In genomic region chr1:24903560-24903954, GRCh38 we compare ENCODE assay signal across 17 cellular contexts. TPM values are rescaled to one million over a fixed set of nuclear protein-coding genes. Genes with fewer than 3 reads are reported as not detected.
A peak's percentile ranks its signal among the peaks of the same experiment; 100 is the strongest.
DNase-seq lines count a peak whose midpoint lies in the region; ATAC-seq and TF ChIP-seq lines count a peak whose summit lies in the region.
"Had no signal": no experiment of that assay in that cellular context is flagged by ENCODE, and none has a peak within 500 bp of the region (broad histone marks: within the 10 kb centered on the region; RNA-seq: fewer than 3 reads in every experiment).

No MANE protein-coding gene starts in this region.

- no peak overlapping the region for H3K9ac ChIP-seq in SK-N-MC (ENCODE audit: insufficient read length)

- peaks cover 26% of the 10 kb centered on the region for H3K4me1 Mint-ChIP-seq in activated CD8-positive, alpha-beta memory T cell treated with anti-CD3 and anti-CD28 coated beads, Interleukin-2, amount 10 ng/mL, durations not matched to agents 7 days and 5 days
- H3K4me1 Mint-ChIP-seq in immature natural killer cell (peaks cover 76 to 84% of the 10 kb centered on the region in 2 donors), mesothelial cell of epicardium (no peaks in the 10 kb centered on the region)
- peaks cover 49 to 66% of the 10 kb centered on the region in 2 donors for H3K4me1 Mint-ChIP-seq in stimulated activated naive B cell treated with anti-CD40 and anti-IgM and Interleukin-4, amounts not matched to agents 10 μg/mL and 1 μg/mL and 100 μg/mL, for 72 hours

- H3K36me3 Mint-ChIP-seq in activated CD8-positive, alpha-beta memory T cell treated with anti-CD3 and anti-CD28 coated beads, Interleukin-2, amount 10 ng/mL, durations not matched to agents 7 days and 5 days = peaks cover 62% of the 10 kb centered on the region
- H3K36me3 Mint-ChIP-seq in immature natural killer cell = peaks cover 19 to 47% (median 23%) of the 10 kb centered on the region in 3 donors
- peaks cover 45 to 72% of the 10 kb centered on the region in 2 donors for H3K36me3 Mint-ChIP-seq in stimulated activated naive B cell treated with anti-CD40 and anti-IgM and Interleukin-4, amounts not matched to agents 10 μg/mL and 1 μg/mL and 100 μg/mL, for 72 hours
- H3K36me3 Mint-ChIP-seq in mesothelial cell of epicardium = no peaks in the 10 kb centered on the region

- ATAC-seq in activated CD8-positive, alpha-beta memory T cell treated with anti-CD3 and anti-CD28 coated beads, Interleukin-2, amount 10 ng/mL, durations not matched to agents 7 days and 5 days = no peak
- no peak for ATAC-seq in stimulated activated naive B cell treated with anti-CD40 and anti-IgM and Interleukin-4, amounts not matched to agents 10 μg/mL and 1 μg/mL and 100 μg/mL, for 72 hours (replicated peaks)
- ATAC-seq: PC-3 had no signal

- H3K4me3 ChIP-seq in SK-N-MC = no peak overlapping the region
- H3K4me3 ChIP-seq: ascending aorta, thyroid gland had no signal

- H3K9me3 Mint-ChIP-seq in activated CD8-positive, alpha-beta memory T cell treated with anti-CD3 and anti-CD28 coated beads, Interleukin-2, amount 10 ng/mL, durations not matched to agents 7 days and 5 days (ENCODE audit: low read depth) = no peaks in the 10 kb centered on the region
- H3K9me3 Mint-ChIP-seq in immature natural killer cell (no peaks in the 10 kb centered on the region), mesothelial cell of epicardium (peaks cover 5% of the 10 kb centered on the region)
- H3K9me3 Mint-ChIP-seq in stimulated activated naive B cell treated with anti-CD40 and anti-IgM and Interleukin-4, amounts not matched to agents 10 μg/mL and 1 μg/mL and 100 μg/mL, for 72 hours = no peaks in the 10 kb centered on the region

- peak overlapping the region; percentile 25; the same call in 1 of the 2 replicates for H3K27ac ChIP-seq in SK-N-MC
- H3K27ac ChIP-seq: ascending aorta, thyroid gland had no signal

- CTCF ChIA-PET in activated CD8-positive, alpha-beta memory T cell treated with anti-CD3 and anti-CD28 coated beads, Interleukin-2, amount 10 ng/mL, durations not matched to agents 7 days and 5 days (lab: Charles Lee) = interaction anchor here (1.1 kb wide), 1 partner anchor 56 kb away, joined by 4 read pairs; no protein-coding TSS in a partner anchor

- no peak overlapping the region for H3K4me3 Mint-ChIP-seq in activated CD8-positive, alpha-beta memory T cell treated with anti-CD3 and anti-CD28 coated beads, Interleukin-2, amount 10 ng/mL, durations not matched to agents 7 days and 5 days
- peak overlapping the region in 2 of 5 donors; percentile 9 to 12 for H3K4me3 Mint-ChIP-seq in immature natural killer cell
- no peak overlapping the region for H3K4me3 Mint-ChIP-seq in stimulated activated naive B cell treated with anti-CD40 and anti-IgM and Interleukin-4, amounts not matched to agents 10 μg/mL and 1 μg/mL and 100 μg/mL, for 72 hours
- H3K4me3 Mint-ChIP-seq in mesothelial cell of epicardium = no peak overlapping the region

- H3K27ac Mint-ChIP-seq in activated CD8-positive, alpha-beta memory T cell treated with anti-CD3 and anti-CD28 coated beads, Interleukin-2, amount 10 ng/mL, durations not matched to agents 7 days and 5 days = peak overlapping the region; percentile 15
- H3K27ac Mint-ChIP-seq in immature natural killer cell (peak overlapping the region; percentile 77 to 100 (median 82)), mesothelial cell of epicardium (no peak overlapping the region)
- H3K27ac Mint-ChIP-seq in stimulated activated naive B cell treated with anti-CD40 and anti-IgM and Interleukin-4, amounts not matched to agents 10 μg/mL and 1 μg/mL and 100 μg/mL, for 72 hours = peak overlapping the region; percentile 69

- H3K27me3 Mint-ChIP-seq in activated CD8-positive, alpha-beta memory T cell treated with anti-CD3 and anti-CD28 coated beads, Interleukin-2, amount 10 ng/mL, durations not matched to agents 7 days and 5 days = no peaks in the 10 kb centered on the region
- H3K27me3 Mint-ChIP-seq in immature natural killer cell (ENCODE audit: low read depth in 3 of 3) = peaks cover 55 to 88% (median 83%) of the 10 kb centered on the region in 3 donors
- no peaks in the 10 kb centered on the region for H3K27me3 Mint-ChIP-seq in stimulated activated naive B cell treated with anti-CD40 and anti-IgM and Interleukin-4, amounts not matched to agents 10 μg/mL and 1 μg/mL and 100 μg/mL, for 72 hours
- H3K27me3 Mint-ChIP-seq in mesothelial cell of epicardium (ENCODE audit: low read depth) = peaks cover 13% of the 10 kb centered on the region

- no peaks in the 10 kb centered on the region for H3K9me3 ChIP-seq in SK-N-MC (ENCODE audit: low read depth, low read length)
- H3K9me3 ChIP-seq: ascending aorta, thyroid gland had no signal

- TF ChIP-seq CTCF in mesothelial cell of epicardium (IDR thresholded peaks at IDR 0.05; ENCODE audit: unreplicated experiment) = no peak

- DNase-seq in activated CD8-positive, alpha-beta memory T cell treated with anti-CD3 and anti-CD28 coated beads, Interleukin-2, amount 10 ng/mL, durations not matched to agents 7 days and 5 days = peak; percentile 40
- no peak for DNase-seq in activated CD8-positive, alpha-beta memory T cell treated with anti-CD3 and anti-CD28 coated beads, Interleukin-2, amount 50 U/mL, for 4 hours
- no peak for DNase-seq in SK-N-MC (ENCODE audit: low read depth, low spot score)
- peak; percentile 6 to 18 (median 9) for DNase-seq in immature natural killer cell
- no peak for DNase-seq in stimulated activated naive B cell treated with anti-CD40 and anti-IgM and Interleukin-4, amounts not matched to agents 10 μg/mL and 1 μg/mL and 100 μg/mL, for 72 hours
- no peak for DNase-seq in NCI-H2196 (lab: John Stamatoyannopoulos, UW; ENCODE audit: unreplicated experiment)
- no peak for DNase-seq in effector CD4-positive, alpha-beta T cell
- DNase-seq in mesothelial cell of epicardium (ENCODE audit: low spot score in 2 of 2, unreplicated experiment in 2 of 2) = no peak
- DNase-seq: C1 segment of cervical spinal cord, foreskin fibroblast, hippocampal formation, NCI-H1105 treated with DMSO at 0.1 percent for 48 hours, NCI-H82, PC-3, T-helper 9 cell, thyroid gland had no signal

- peaks cover 53% of the 10 kb centered on the region for H3K36me3 ChIP-seq in SK-N-MC (ENCODE audit: insufficient read depth, low read length)
- H3K36me3 ChIP-seq: thyroid gland had no signal

RNA-seq across cellular contexts. Expression of gene RUNX3, which starts 26.5 kb away (rescaled TPM):
- total RNA-seq in activated CD8-positive, alpha-beta memory T cell treated with anti-CD3 and anti-CD28 coated beads, Interleukin-2, amount 10 ng/mL, durations not matched to agents 7 days and 5 days = 100 to 1,000 TPM; 224 to 246 TPM
- polyA plus RNA-seq in immature natural killer cell = 100 to 1,000 TPM in 1 of 3 donors, 10 to 100 TPM in 2; 83.7 to 132 (median 93.2) TPM
- total RNA-seq in mesothelial cell of epicardium = 0.07 to 0.13 TPM (median 0.07 TPM) in 3 replicates

Comparison
In these comparisons a context has a peak if more than half of its experiments do, and no peak if none do; other contexts are left out.
1. DNase-seq: peak in activated CD8-positive, alpha-beta memory T cell treated with anti-CD3 and anti-CD28 coated beads, Interleukin-2, amount 10 ng/mL, durations not matched to agents 7 days and 5 days (single experiment) and immature natural killer cell (3 of 3); none in activated CD8-positive, alpha-beta memory T cell treated with anti-CD3 and anti-CD28 coated beads, Interleukin-2, amount 50 U/mL, for 4 hours (single experiment), SK-N-MC (single experiment), stimulated activated naive B cell treated with anti-CD40 and anti-IgM and Interleukin-4, amounts not matched to agents 10 μg/mL and 1 μg/mL and 100 μg/mL, for 72 hours (single experiment), NCI-H2196 (single experiment), effector CD4-positive, alpha-beta T cell (single experiment) and mesothelial cell of epicardium (0 of 2).
2. RNA of gene RUNX3, which starts 26.5 kb away (total RNA-seq): 224 to 246 TPM in activated CD8-positive, alpha-beta memory T cell treated with anti-CD3 and anti-CD28 coated beads, Interleukin-2, amount 10 ng/mL, durations not matched to agents 7 days and 5 days; 0.07 to 0.13 TPM in mesothelial cell of epicardium; every median in the first group is over 100 times any median in the second.